ENCODE assay signal across 8 cellular contexts in the genomic region with DNA sequence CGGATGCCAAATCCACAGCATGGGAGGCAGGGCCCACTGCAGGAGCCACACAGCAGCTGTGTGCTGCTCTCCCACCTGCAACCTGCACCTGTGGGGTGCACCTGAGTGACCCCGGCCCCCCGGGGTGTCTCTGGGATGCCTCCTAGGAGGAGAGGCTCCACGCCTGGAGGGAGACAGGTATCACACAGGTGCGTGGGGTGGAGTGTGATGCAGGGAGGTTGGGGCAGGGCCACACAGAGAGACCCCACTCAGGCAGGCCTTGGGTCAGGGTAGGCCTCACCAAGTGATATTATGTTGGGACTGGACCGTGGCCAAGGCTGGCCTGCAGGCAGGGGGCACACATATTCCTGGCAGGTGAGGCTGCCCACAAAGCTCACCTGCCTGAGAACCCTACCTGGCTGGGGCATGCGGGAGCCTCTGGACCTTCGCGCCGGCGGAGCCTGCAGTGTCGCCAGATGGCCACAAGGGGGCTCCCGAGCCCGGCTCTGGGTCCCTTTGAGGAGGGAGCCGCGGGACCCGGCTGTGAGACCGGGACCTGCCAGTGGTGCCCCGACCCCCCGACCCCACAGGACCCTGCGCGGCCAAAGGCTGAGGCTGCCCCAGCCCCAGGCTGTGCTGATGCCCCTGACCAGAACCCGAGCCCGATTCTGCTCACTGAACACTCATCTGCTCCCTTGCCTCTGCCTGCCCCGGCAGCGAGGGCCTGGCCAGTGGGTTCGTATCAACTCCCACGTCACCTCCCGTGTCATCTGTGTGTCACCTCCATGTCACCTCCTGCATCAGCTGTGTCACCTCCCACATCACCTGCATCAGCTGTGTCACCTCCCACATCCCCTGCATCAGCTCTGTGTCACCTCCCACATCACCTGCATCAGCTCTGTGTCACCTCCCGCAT. TPM values are rescaled to one million over a fixed set of nuclear protein-coding genes. Genes with fewer than 3 reads are reported as not detected.
DNase-seq lines count a peak whose midpoint lies in the region; ATAC-seq, FAIRE-seq and TF ChIP-seq lines count a peak whose summit lies in the region.

No MANE protein-coding gene starts in this region.

- no peak for TF ChIP-seq POLR2A in GM12892 (IDR thresholded peaks at IDR 0.05; ENCODE audit: low read depth, low read length)

- peak; percentile 96 for TF ChIP-seq CTCF in RWPE1 (conservative IDR thresholded peaks at IDR 0.05; ENCODE audit: low read depth)

- CTCF ChIA-PET in RWPE1 (lab: Yijun Ruan, JAX) = interaction anchor here (0.6 to 1.4 kb wide), 12 partner anchors 8 to 1113 kb away, joined by 3 to 5 read pairs (median 3); no protein-coding TSS in a partner anchor

- ATAC-seq in Right ventricle myocardium superior (ENCODE audit: poor library complexity) = peak; percentile 69
- peak; percentile 73 for ATAC-seq in sciatic nerve
- no peak for ATAC-seq in GM18868 (IDR thresholded peaks at IDR 0.05; ENCODE audit: unreplicated experiment)
- ATAC-seq in GM21529 (IDR thresholded peaks at IDR 0.05; ENCODE audit: unreplicated experiment) = no peak

- POLR2A ChIA-PET in RWPE1 (lab: Yijun Ruan, JAX; ENCODE audit: low non-redundant PET) = no interaction called here

- intact Hi-C loops in Right ventricle myocardium superior (cut with DNase I) = no loop called here
- intact Hi-C loops in sciatic nerve (cut with DNase I) = no loop called here

- peak; percentile 1 for DNase-seq in A172 (ENCODE audit: low spot score)
- DNase-seq in GM12892 (ENCODE audit: insufficient read length) = peak; percentile 92
- peak; percentile 73 for DNase-seq in RWPE1 (ENCODE audit: low spot score)
- peak; percentile 51 for DNase-seq in activated gamma-delta T cell treated with anti-CD3 and anti-CD28 coated beads, Interleukin-2, amount 50 U/mL, for 16 hours (ENCODE audit: low read depth)
- peak; percentile 78 for DNase-seq in Right ventricle myocardium superior
- peak; percentile 75 for DNase-seq in sciatic nerve (ENCODE audit: low spot score)

- FAIRE-seq in GM12892 (lab: Jason Lieb, UNC) = peak; percentile 61

- H3K27ac ChIP-seq in RWPE1 = no peak overlapping the region

RNA-seq across cellular contexts. Expression of a gene that starts 11.4 kb away (rescaled TPM):
- total RNA-seq in A172 (2014; rRNA removed; shearing (Covaris generic)) = 9.2 and 11.3 TPM in 2 replicates
- polyA plus RNA-seq in GM12892 (2012; ENCODE audit: missing spikeins) = not detected
- total RNA-seq in Right ventricle myocardium superior (3.1 TPM), sciatic nerve (8.7 TPM)

RNA-seq across cellular contexts. Expression of a gene that starts 46.8 kb away (rescaled TPM):
- 14.1 and 21.9 TPM in 2 replicates for total RNA-seq in A172 (2014; rRNA removed; shearing (Covaris generic))
- polyA plus RNA-seq in GM12892 (2012; ENCODE audit: missing spikeins) = 2.0 TPM
- total RNA-seq in Right ventricle myocardium superior (6.2 TPM), sciatic nerve (14.1 TPM)

RNA-seq across cellular contexts. Expression of a gene that starts 51.1 kb away (rescaled TPM):
- 1.5 TPM in 1 of 2 replicates, not detected in the other for total RNA-seq in A172 (2014; rRNA removed; shearing (Covaris generic))
- polyA plus RNA-seq in GM12892 (2012; ENCODE audit: missing spikeins) = 378 TPM
- total RNA-seq in Right ventricle myocardium superior (71.8 TPM), sciatic nerve (112 TPM)

Comparison
In these comparisons a context has a peak if more than half of its experiments do, and no peak if none do; other contexts are left out.
1. DNase-seq: peak in every context shown above with its lines; median percentile 92 in GM12892; 78 in Right ventricle myocardium superior; 75 in sciatic nerve; 73 in RWPE1; 51 in activated gamma-delta T cell treated with anti-CD3 and anti-CD28 coated beads, Interleukin-2, amount 50 U/mL, for 16 hours; 1 in A172.
2. ATAC-seq: peak in Right ventricle myocardium superior (single experiment) and sciatic nerve (single experiment); none in GM18868 (single experiment) and GM21529 (single experiment).
3. RNA of a gene that starts 51.1 kb away (total RNA-seq): 112 TPM in sciatic nerve (single experiment) and 71.8 TPM in Right ventricle myocardium superior (single experiment); 1.5 TPM in A172; every median in the first group is over 10 times any median in the second.